ENCODE assay signal across 16 cellular contexts in the genomic region with DNA sequence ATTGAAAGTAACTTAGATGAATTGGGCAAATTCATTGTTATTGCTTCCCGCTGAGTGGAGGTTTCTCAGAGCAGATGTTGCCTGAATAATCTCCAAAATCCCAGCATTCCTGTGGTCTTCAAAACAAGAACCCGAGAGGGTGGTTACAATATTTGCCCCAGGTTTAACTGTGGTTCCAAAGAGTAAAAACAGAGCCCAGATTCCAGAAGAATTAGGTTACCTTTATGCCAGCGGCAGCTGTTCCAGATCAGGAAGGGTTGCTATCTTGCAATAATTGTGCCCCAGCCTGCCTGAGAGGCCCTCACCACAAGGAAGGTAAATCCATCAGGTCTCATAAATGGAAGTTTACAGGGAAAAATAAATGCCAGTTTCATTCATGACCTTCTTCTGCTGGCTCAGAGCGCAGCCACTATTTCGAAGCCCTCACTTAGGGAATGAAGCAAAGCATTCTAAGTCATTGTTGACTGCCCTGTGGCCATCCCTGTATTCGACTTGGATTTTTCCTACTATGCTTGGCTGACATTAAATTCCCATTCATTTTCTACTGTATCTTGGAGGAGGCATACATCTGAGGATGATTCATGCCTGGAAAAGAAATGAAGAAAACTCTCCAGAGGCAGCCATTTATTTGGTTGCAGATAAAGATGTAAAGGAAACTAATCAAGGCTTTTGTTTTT. TPM values are rescaled to one million over a fixed set of nuclear protein-coding genes. Genes with fewer than 3 reads are reported as not detected.
DNase-seq lines count a peak whose midpoint lies in the region; ATAC-seq and TF ChIP-seq lines count a peak whose summit lies in the region.
"Had no signal": no experiment of that assay in that cellular context is flagged by ENCODE, and none has a peak within 500 bp of the region (broad histone marks: within the 10 kb centered on the region; RNA-seq: fewer than 3 reads in every experiment).

No MANE protein-coding gene starts in this region.

- no peak overlapping the region for H4K91ac ChIP-seq in trophoblast cell (ENCODE audit: low read depth, low read length)

- no peak overlapping the region for H2BK5ac ChIP-seq in trophoblast cell (ENCODE audit: low read depth, low read length, poor library complexity)

- H3K18ac ChIP-seq in trophoblast cell (ENCODE audit: low read length): no peak overlapping the region

- H3K4me1 ChIP-seq in SJCRH30 (peaks cover 59% of the 10 kb centered on the region), trophoblast cell (ENCODE audit: control insufficient read depth in 1 of 2, insufficient read depth in 2 of 2, low read length in 2 of 2) (peaks cover 2 to 8% of the 10 kb centered on the region in 2 experiments)

- DNase-seq in Daoy (ENCODE audit: low read depth): peak; percentile 47
- peak; percentile 92 to 98 for DNase-seq in SJCRH30
- DNase-seq in fibroblast of mammary gland (ENCODE audit: low read depth): peak; percentile 60
- peak in 1 of 2 donors; percentile 42 for DNase-seq in trophoblast cell
- no peak for DNase-seq in NCI-H1694 (lab: John Stamatoyannopoulos, UW)
- no peak for DNase-seq in amniotic stem cell (lab: John Stamatoyannopoulos, UW)
- DNase-seq in COLO668 (lab: John Stamatoyannopoulos, UW; ENCODE audit: unreplicated experiment): no peak
- DNase-seq: activated naive CD4-positive, alpha-beta T cell treated with anti-CD3 and anti-CD28 coated beads, Interleukin-2, amount 50 U/mL, for 16 hours; central memory CD4-positive, alpha-beta T cell; DMS79; left cardiac atrium; NCI-H1105 treated with DMSO at 0.1 percent for 48 hours had no signal

- no peak overlapping the region for H3K4me2 ChIP-seq in trophoblast cell (ENCODE audit: low read length)
- H3K4me2 ChIP-seq: BLaER1 had no signal

- H2BK120ac ChIP-seq in trophoblast cell (ENCODE audit: insufficient read depth, low read length, poor library complexity): no peak overlapping the region

- H2AK5ac ChIP-seq in trophoblast cell (ENCODE audit: low read length): no peak overlapping the region

- H3K27ac ChIP-seq in SJCRH30: peak overlapping the region; percentile 76
- peak overlapping the region; percentile 34 for H3K27ac ChIP-seq in trophoblast cell (ENCODE audit: low read depth, low read length)
- H3K27ac ChIP-seq: BLaER1 had no signal

- no peak overlapping the region for H2BK12ac ChIP-seq in trophoblast cell (ENCODE audit: low read length)

- TF ChIP-seq CTCF in fibroblast of mammary gland (conservative IDR thresholded peaks at IDR 0.05; ENCODE audit: control insufficient read depth, insufficient read depth, low read depth, low read length): no peak

- H4K12ac ChIP-seq in trophoblast cell (ENCODE audit: low read depth, low read length): no peak overlapping the region

- ATAC-seq in HG02870 (IDR thresholded peaks at IDR 0.05; ENCODE audit: unreplicated experiment): no peak
- ATAC-seq: K562 had no signal

- peaks cover 3% of the 10 kb centered on the region for H3K79me1 ChIP-seq in trophoblast cell (ENCODE audit: low read length)

- H3K36me3 ChIP-seq in SJCRH30: no peaks in the 10 kb centered on the region
- H3K36me3 ChIP-seq in trophoblast cell (ENCODE audit: control insufficient read depth in 1 of 2, insufficient read depth in 2 of 2, low read length in 2 of 2): no peaks in the 10 kb centered on the region
- H3K36me3 ChIP-seq: BLaER1 had no signal

- H2AFZ ChIP-seq in trophoblast cell (ENCODE audit: insufficient read depth, low read length, poor library complexity): no peak overlapping the region

- no peak overlapping the region for H3K23ac ChIP-seq in trophoblast cell (ENCODE audit: low read length)

- WGBS in trophoblast cell (ENCODE audit: extremely low coverage, insufficient coverage, insufficient read length): no CpG with 5 or more reads among the region's 6 CpGs

- no peak overlapping the region for H4K8ac ChIP-seq in trophoblast cell (ENCODE audit: low read depth, low read length)

- H3K27me3 ChIP-seq in SJCRH30 (no peaks in the 10 kb centered on the region), trophoblast cell (ENCODE audit: insufficient read depth, low read length) (no peaks in the 10 kb centered on the region)
- H3K27me3 ChIP-seq: BLaER1 had no signal

- H3K79me2 ChIP-seq in trophoblast cell (ENCODE audit: control insufficient read depth, insufficient read depth, low read length, poor library complexity): no peaks in the 10 kb centered on the region

- H3K9me3 ChIP-seq in SJCRH30 (replicated peaks) (no peaks in the 10 kb centered on the region; the same call in 1 of the 2 replicates), trophoblast cell (ENCODE audit: insufficient read depth, low read depth, low read length) (no peaks in the 10 kb centered on the region)

- no peak overlapping the region for H3K9ac ChIP-seq in trophoblast cell (ENCODE audit: low read length)
- H3K9ac ChIP-seq: BLaER1 had no signal

- H3K4ac ChIP-seq in trophoblast cell (ENCODE audit: low read depth, low read length): no peak overlapping the region

- H3K4me3 ChIP-seq in SJCRH30 (no peak overlapping the region), fibroblast of mammary gland (ENCODE audit: control insufficient read depth, low read depth, low read length) (no peak overlapping the region), trophoblast cell (ENCODE audit: low read depth, low read length) (no peak overlapping the region)
- H3K4me3 ChIP-seq: BLaER1, K562 had no signal

- H3K14ac ChIP-seq in trophoblast cell (ENCODE audit: low read length): no peak overlapping the region

RNA-seq across cellular contexts. Expression of gene SSUH2, which starts 54.6 kb away (rescaled TPM):
- 0.27 and 0.40 TPM in 2 replicates for total RNA-seq in Daoy (2014; rRNA removed; shearing (Covaris generic))
- total RNA-seq in SJCRH30 (2014; rRNA removed; shearing (Covaris generic)): 0.30 and 0.53 TPM in 2 replicates
- 0.25 and 0.30 TPM in 2 replicates for polyA plus RNA-seq in trophoblast cell (2013)
- total RNA-seq: K562, pulmonary artery endothelial cell had no signal

Comparison
In these comparisons a context has a peak if more than half of its experiments do, and no peak if none do; other contexts are left out.
1. DNase-seq: peak in Daoy (single experiment), SJCRH30 (2 of 2) and fibroblast of mammary gland (single experiment); none in NCI-H1694 (single experiment), amniotic stem cell (single experiment) and COLO668 (single experiment).